Comparison of ENCODE assay signal across 29 cellular contexts in genomic region chr19:18711893-18712292, GRCh38.
"Had no signal": no experiment of that assay in that cellular context is flagged by ENCODE, and none has a peak within 500 bp of the region (broad histone marks: within the 10 kb centered on the region; RNA-seq: fewer than 3 reads in every experiment).

No MANE protein-coding gene starts in this region.

- DNase-seq: dorsolateral prefrontal cortex; effector CD4-positive, alpha-beta T cell; foreskin keratinocyte; hippocampal formation; mesendoderm; midbrain; naive thymus-derived CD4-positive, alpha-beta T cell; stimulated activated CD4-positive, alpha-beta T cell treated with anti-CD3 and anti-CD28 coated beads, Interleukin-15, amount 100 ng/mL, for 24 hours; stimulated activated CD4-positive, alpha-beta T cell treated with anti-CD3 and anti-CD28 coated beads, Interleukin-2, amount 100 ng/mL, for 48 hours; stimulated activated naive B cell treated with anti-CD40 and anti-IgM and Interleukin-4, amounts not matched to agents 10 μg/mL and 1 μg/mL and 100 μg/mL, for 72 hours; transverse colon; upper lobe of right lung had no signal

- H2AFZ ChIP-seq: neural progenitor cell, parathyroid adenoma had no signal

- H3K4me1 ChIP-seq: foreskin keratinocyte, neural progenitor cell, prostate gland had no signal

- H3K27me3 Mint-ChIP-seq: stimulated activated naive B cell treated with anti-CD40 and anti-IgM and Interleukin-4, amounts not matched to agents 10 μg/mL and 1 μg/mL and 100 μg/mL, for 72 hours; stimulated activated naive CD8-positive, alpha-beta T cell treated with anti-CD3 and anti-CD28 coated beads, Interleukin-15, Interleukin-2, amounts not matched to agents 100 ng/mL and 50 ng/mL, for 24 hours had no signal

- H3K27ac ChIP-seq: epithelial cell of prostate, foreskin keratinocyte, heart left ventricle, neural progenitor cell, parathyroid adenoma, prostate gland, right atrium auricular region, suprapubic skin, transverse colon, upper lobe of right lung had no signal

- ATAC-seq: esophagus mucosa; foreskin keratinocyte; naive thymus-derived CD4-positive, alpha-beta T cell; stimulated activated naive B cell treated with anti-CD40 and anti-IgM and Interleukin-4, amounts not matched to agents 10 μg/mL and 1 μg/mL and 100 μg/mL, for 72 hours had no signal

- H3K9me3 ChIP-seq: gastroesophageal sphincter, heart left ventricle, left lung, prostate gland, right atrium auricular region, sigmoid colon, suprapubic skin, transverse colon, upper lobe of right lung, uterus had no signal

- H3K9me3 Mint-ChIP-seq: naive thymus-derived CD4-positive, alpha-beta T cell; nephron; neural progenitor cell; stimulated activated naive B cell treated with anti-CD40 and anti-IgM and Interleukin-4, amounts not matched to agents 10 μg/mL and 1 μg/mL and 100 μg/mL, for 72 hours; stimulated activated naive CD8-positive, alpha-beta T cell treated with anti-CD3 and anti-CD28 coated beads, Interleukin-15, Interleukin-2, amounts not matched to agents 100 ng/mL and 50 ng/mL, for 24 hours had no signal

- FAIRE-seq: colon, islet of Langerhans had no signal

- H3K36me3 ChIP-seq: gastroesophageal sphincter, heart left ventricle, left lung, neural progenitor cell, prostate gland, right atrium auricular region, sigmoid colon, suprapubic skin, transverse colon, upper lobe of right lung, uterus had no signal

- H3K4me2 ChIP-seq: neural progenitor cell had no signal

- H3K27ac Mint-ChIP-seq: naive thymus-derived CD4-positive, alpha-beta T cell; neural progenitor cell; stimulated activated naive B cell treated with anti-CD40 and anti-IgM and Interleukin-4, amounts not matched to agents 10 μg/mL and 1 μg/mL and 100 μg/mL, for 72 hours; stimulated activated naive CD8-positive, alpha-beta T cell treated with anti-CD3 and anti-CD28 coated beads, Interleukin-15, Interleukin-2, amounts not matched to agents 100 ng/mL and 50 ng/mL, for 24 hours had no signal

- H3K4me3 ChIP-seq: dorsolateral prefrontal cortex, left lung, neural progenitor cell, prostate gland, right atrium auricular region, sigmoid colon, skin epidermis, suprapubic skin, transverse colon, upper lobe of right lung, uterus had no signal

- H3K4me3 Mint-ChIP-seq: naive thymus-derived CD4-positive, alpha-beta T cell; nephron; neural progenitor cell; stimulated activated naive B cell treated with anti-CD40 and anti-IgM and Interleukin-4, amounts not matched to agents 10 μg/mL and 1 μg/mL and 100 μg/mL, for 72 hours; stimulated activated naive CD8-positive, alpha-beta T cell treated with anti-CD3 and anti-CD28 coated beads, Interleukin-15, Interleukin-2, amounts not matched to agents 100 ng/mL and 50 ng/mL, for 24 hours had no signal

- H3K9ac ChIP-seq: neural progenitor cell, parathyroid adenoma had no signal

- H3K27me3 ChIP-seq: dorsolateral prefrontal cortex, foreskin keratinocyte, gastroesophageal sphincter, heart left ventricle, left lung, neural progenitor cell, right atrium auricular region, sigmoid colon, suprapubic skin, transverse colon, upper lobe of right lung, uterus had no signal

- H3K36me3 Mint-ChIP-seq: naive thymus-derived CD4-positive, alpha-beta T cell; neural progenitor cell had no signal
